12 cellular contexts compared by ENCODE assay signal in genomic region chr10:69536521-69536920, GRCh38. TPM values are rescaled to one million over a fixed set of nuclear protein-coding genes. Genes with fewer than 3 reads are reported as not detected.
DNase-seq lines count a peak whose midpoint lies in the region; TF ChIP-seq lines count a peak whose summit lies in the region.
"Not testable (repeated sequence)": the region's sequence is repeated elsewhere in the genome, so short reads cannot be mapped to it uniquely, and the experiment has no call there.
"Had no signal": no experiment of that assay in that cellular context is flagged by ENCODE, and none has a peak within 500 bp of the region (broad histone marks: within the 10 kb centered on the region; RNA-seq: fewer than 3 reads in every experiment).

No MANE protein-coding gene starts in this region.

- not testable (repeated sequence) for H3K4me1 ChIP-seq in esophagus muscularis mucosa

- TF ChIP-seq POLR2A in esophagus muscularis mucosa (IDR thresholded peaks at IDR 0.05; ENCODE audit: low read depth) = not testable (repeated sequence)

- not testable (repeated sequence) for H3K4me3 ChIP-seq in esophagus muscularis mucosa

- H3K36me3 ChIP-seq in esophagus muscularis mucosa = not testable (repeated sequence)

- not testable (repeated sequence) for H3K27ac ChIP-seq in esophagus muscularis mucosa (replicated peaks in 1 of 4)

- not testable (repeated sequence) for TF ChIP-seq CTCF in esophagus muscularis mucosa (IDR thresholded peaks at IDR 0.05)

- not testable (repeated sequence) for H3K9me3 ChIP-seq in esophagus muscularis mucosa

- H3K27me3 ChIP-seq in esophagus muscularis mucosa = not testable (repeated sequence)

- TF ChIP-seq EP300 in esophagus muscularis mucosa (IDR thresholded peaks at IDR 0.05) = not testable (repeated sequence)

- intact Hi-C loops in esophagus muscularis mucosa (cut with DNase I) = not testable (repeated sequence)

- 90% methylated on average over 10 of the region's 11 CpGs for WGBS in esophagus muscularis mucosa

- DNase-seq in esophagus muscularis mucosa (ENCODE audit: extremely low spot score) = peak; percentile 60

RNA-seq across cellular contexts. Expression of gene NEUROG3, which starts 36.7 kb away (rescaled TPM):
- total RNA-seq in esophagus muscularis mucosa = under 1 TPM in 1 of 4 donors, not detected in 3; 0.66 TPM
- total RNA-seq: A172; A673; B cell; Caco-2; Calu3; CD4-positive, alpha-beta memory T cell; CD4-positive, alpha-beta T cell; CD4-positive, CD25-positive, alpha-beta regulatory T cell; CD8-positive, alpha-beta memory T cell; CD8-positive, alpha-beta T cell; Daoy had no signal
